Comparison of ENCODE assay signal across 8 cellular contexts in the genomic region with DNA sequence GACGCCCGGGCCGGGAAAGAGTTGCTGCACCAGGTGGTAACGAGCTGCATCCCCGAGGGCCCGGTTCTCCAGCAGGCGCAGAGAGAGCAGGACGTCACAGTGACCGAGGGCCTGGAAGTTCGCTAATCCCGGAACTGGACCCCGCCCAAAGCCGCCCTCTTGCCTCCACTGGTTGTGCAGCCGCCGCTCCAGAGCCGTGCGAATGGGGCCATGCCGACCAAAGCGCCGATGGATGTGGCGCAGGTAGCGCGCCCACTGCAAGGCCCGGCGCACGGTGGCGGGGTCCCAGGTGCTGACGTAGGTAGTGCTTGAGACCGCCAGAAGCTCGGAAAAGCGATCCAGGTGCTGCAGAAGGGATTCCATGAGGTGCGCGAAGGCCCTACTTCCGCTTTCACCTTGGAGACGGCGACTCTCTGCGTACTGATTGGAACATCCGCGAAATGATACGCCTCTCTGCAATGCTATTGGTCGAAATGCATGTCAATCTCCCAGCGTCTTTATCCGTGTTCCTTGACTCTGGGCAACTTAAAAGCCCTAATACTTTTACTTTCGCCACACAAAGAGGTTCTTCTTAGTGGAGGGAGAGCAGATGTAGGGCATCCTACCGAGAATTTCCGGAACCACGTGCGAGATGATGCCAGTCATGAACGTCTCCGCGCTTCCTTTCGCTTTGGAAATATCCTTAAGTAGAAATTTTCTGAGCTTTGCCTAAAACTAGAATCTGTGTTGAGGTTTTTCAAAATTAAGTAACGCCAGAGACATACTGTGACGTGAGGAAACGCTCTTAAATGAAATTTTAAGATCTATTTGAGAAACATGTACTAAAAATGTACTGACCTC. TPM values are rescaled to one million over a fixed set of nuclear protein-coding genes. Genes with fewer than 3 reads are reported as not detected.
DNase-seq lines count a peak whose midpoint lies in the region; ATAC-seq lines count a peak whose summit lies in the region.

A gene with protein sequence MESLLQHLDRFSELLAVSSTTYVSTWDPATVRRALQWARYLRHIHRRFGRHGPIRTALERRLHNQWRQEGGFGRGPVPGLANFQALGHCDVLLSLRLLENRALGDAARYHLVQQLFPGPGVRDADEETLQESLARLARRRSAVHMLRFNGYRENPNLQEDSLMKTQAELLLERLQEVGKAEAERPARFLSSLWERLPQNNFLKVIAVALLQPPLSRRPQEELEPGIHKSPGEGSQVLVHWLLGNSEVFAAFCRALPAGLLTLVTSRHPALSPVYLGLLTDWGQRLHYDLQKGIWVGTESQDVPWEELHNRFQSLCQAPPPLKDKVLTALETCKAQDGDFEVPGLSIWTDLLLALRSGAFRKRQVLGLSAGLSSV (minus strand): TSS at position 376 of the 840 bp plus-strand sequence. CDS start 13 bp downstream, at position 363.

- peak within 1 kb of the TSS; percentile 98 for H3K27ac Mint-ChIP-seq in activated CD4-positive, alpha-beta T cell treated with anti-CD3 and anti-CD28 coated beads for 36 hours

- intact Hi-C loops in activated CD4-positive, alpha-beta T cell treated with anti-CD3 and anti-CD28 coated beads for 36 hours (cut with DNase I, micrococcal nuclease): loop anchor here (1.0 to 2.0 kb wide), 3 partner anchors 78 to 204 kb away; a partner anchor contains a TSS

- H3K4me3 Mint-ChIP-seq in activated CD4-positive, alpha-beta T cell treated with anti-CD3 and anti-CD28 coated beads for 36 hours: peak within 1 kb of the TSS; percentile 97

- no peaks in the 10 kb centered on the region for H3K27me3 Mint-ChIP-seq in activated CD4-positive, alpha-beta T cell treated with anti-CD3 and anti-CD28 coated beads for 36 hours

- peaks cover 33% of the 10 kb centered on the region for H3K4me1 Mint-ChIP-seq in activated CD4-positive, alpha-beta T cell treated with anti-CD3 and anti-CD28 coated beads for 36 hours

- H3K9me3 Mint-ChIP-seq in activated CD4-positive, alpha-beta T cell treated with anti-CD3 and anti-CD28 coated beads for 36 hours (ENCODE audit: low read depth): no peaks in the 10 kb centered on the region

- POLR2A ChIA-PET in activated CD4-positive, alpha-beta T cell treated with anti-CD3 and anti-CD28 coated beads for 36 hours (lab: Charles Lee): no interaction called here

- peak; percentile 95 for ATAC-seq in HG03442 (IDR thresholded peaks at IDR 0.05; ENCODE audit: unreplicated experiment)
- peak; percentile 97 for ATAC-seq in activated CD4-positive, alpha-beta T cell treated with anti-CD3 and anti-CD28 coated beads for 36 hours

- CTCF ChIA-PET in activated CD4-positive, alpha-beta T cell treated with anti-CD3 and anti-CD28 coated beads for 36 hours (lab: Charles Lee): interaction anchor here (0.8 to 1.4 kb wide), 4 partner anchors 31 to 204 kb away, joined by 3 to 6 read pairs (median 4); a partner anchor contains a TSS

- H3K36me3 Mint-ChIP-seq in activated CD4-positive, alpha-beta T cell treated with anti-CD3 and anti-CD28 coated beads for 36 hours (ENCODE audit: low read depth): peaks cover 27% of the 10 kb centered on the region

- H3K27ac ChIP-seq in cingulate gyrus (ENCODE audit: low read depth, low read length): peak within 1 kb of the TSS; percentile 48

- DNase-seq in Ammon's horn (ENCODE audit: low spot score): peak; percentile 98
- DNase-seq in GM19238 (ENCODE audit: insufficient read length, low spot score): peak; percentile 53
- peak; percentile 94 to 97 for DNase-seq in NCI-H524 (lab: John Stamatoyannopoulos, UW)
- DNase-seq in activated CD4-positive, alpha-beta T cell treated with anti-CD3 and anti-CD28 coated beads for 36 hours: peak; percentile 95
- DNase-seq in kidney tubule cell (ENCODE audit: low spot score): peak; percentile 99
- peak; percentile 86 to 95 (median 89) for DNase-seq in stimulated activated CD4-positive, alpha-beta T cell treated with anti-CD3 and anti-CD28 coated beads, Interleukin-1b, Interleukin-23, amount 100 ng/mL, for 24 hours (ENCODE audit: low read depth in 4 of 4, low spot score in 1 of 4)

RNA-seq across cellular contexts. Expression of the gene that starts here (rescaled TPM):
- total RNA-seq in activated CD4-positive, alpha-beta T cell treated with anti-CD3 and anti-CD28 coated beads for 36 hours: 10 to 100 TPM; 10.3 to 13.7 TPM

Comparison
In these comparisons a context has a peak if more than half of its experiments do, and no peak if none do; other contexts are left out.
1. Peak in every context shown above with its lines: DNase-seq, ATAC-seq and H3K27ac ChIP-seq.